In genomic region chr7:44081266-44081748, GRCh38 we compare ENCODE assay signal across 8 cellular contexts. TPM values are rescaled to one million over a fixed set of nuclear protein-coding genes. Genes with fewer than 3 reads are reported as not detected.
DNase-seq lines count a peak whose midpoint lies in the region; ATAC-seq and TF ChIP-seq lines count a peak whose summit lies in the region.

No MANE protein-coding gene starts in this region.

- H3K4me2 ChIP-seq in mammary epithelial cell (ENCODE audit: insufficient read depth, low read depth, low read length): peak overlapping the region; percentile 80

- H3K9ac ChIP-seq in mammary epithelial cell (ENCODE audit: insufficient read depth, low read length): no peak overlapping the region

- in situ Hi-C loops in mammary epithelial cell (cut with MboI; ENCODE audit: low sequenced_read_pairs in 2 of 2): no loop called here

- peaks cover 3% of the 10 kb centered on the region for H3K4me1 ChIP-seq in mammary epithelial cell (ENCODE audit: insufficient read depth, low read length)

- H3K27me3 ChIP-seq in MG63: no peaks in the 10 kb centered on the region
- H3K27me3 ChIP-seq in mammary epithelial cell (ENCODE audit: insufficient read depth, low read length): no peaks in the 10 kb centered on the region

- H2AFZ ChIP-seq in mammary epithelial cell (ENCODE audit: low read depth, low read length): no peak overlapping the region

- H3K4me3 Mint-ChIP-seq in natural killer cell treated with Interleukin-12 subunit alpha and Interleukin-12 subunit beta and Interleukin-15 and Interleukin-18, amount 100 ng/mL, for 72 hours: peak overlapping the region; percentile 94

- DNase-seq in CD1c-positive myeloid dendritic cell (ENCODE audit: extremely low spot score): peak; percentile 7
- no peak for DNase-seq in MG63
- DNase-seq in mammary epithelial cell: no peak
- peak; percentile 47 for DNase-seq in natural killer cell treated with Interleukin-12 subunit alpha and Interleukin-12 subunit beta and Interleukin-15 and Interleukin-18, amount 100 ng/mL, for 72 hours (ENCODE audit: low spot score)
- no peak for DNase-seq in inferior parietal cortex (ENCODE audit: extremely low spot score)
- DNase-seq in NCI-H2107 (lab: John Stamatoyannopoulos, UW): no peak
- DNase-seq in head of caudate nucleus: no peak

- H3K9me3 ChIP-seq in MG63 (no peaks in the 10 kb centered on the region), mammary epithelial cell (replicated peaks; ENCODE audit: insufficient read depth, low read length) (no peaks in the 10 kb centered on the region)

- peak overlapping the region; percentile 90 to 93 for H3K27ac Mint-ChIP-seq in natural killer cell treated with Interleukin-12 subunit alpha and Interleukin-12 subunit beta and Interleukin-15 and Interleukin-18, amount 100 ng/mL, for 72 hours

- BruUV-seq in mammary epithelial cell (replicated peaks; lab: Mats Ljungman, UMichigan): no TSS peak

- H3K27ac ChIP-seq in mammary epithelial cell (ENCODE audit: insufficient read depth, low read depth, low read length): no peak overlapping the region

- peaks cover 34 to 39% of the 10 kb centered on the region in 2 donors for H3K4me1 Mint-ChIP-seq in natural killer cell treated with Interleukin-12 subunit alpha and Interleukin-12 subunit beta and Interleukin-15 and Interleukin-18, amount 100 ng/mL, for 72 hours (ENCODE audit: low read depth in 2 of 2)

- no peak for TF ChIP-seq CTCF in mammary epithelial cell (conservative IDR thresholded peaks at IDR 0.05 in 1 of 2, IDR thresholded peaks at IDR 0.05 in 1 of 2; ENCODE audit: extremely low read depth in 1 of 2, insufficient read depth in 1 of 2, low read depth in 1 of 2, low read length in 2 of 2)

- WGBS in mammary epithelial cell (ENCODE audit: low coverage, missing lambda C conversion rate): 68% methylated on average over 8 of the region's 9 CpGs

- dilution Hi-C loops in mammary epithelial cell (cut with HindIII; ENCODE audit: low sequenced_read_pairs): no loop called here

- peaks cover 26% of the 10 kb centered on the region for H3K36me3 ChIP-seq in MG63
- peaks cover 4% of the 10 kb centered on the region for H3K36me3 ChIP-seq in mammary epithelial cell (ENCODE audit: insufficient read depth, low read length)

- ATAC-seq in natural killer cell treated with Interleukin-12 subunit alpha and Interleukin-12 subunit beta and Interleukin-15 and Interleukin-18, amount 100 ng/mL, for 72 hours: no peak
- no peak for ATAC-seq in GM21576 (IDR thresholded peaks at IDR 0.05; ENCODE audit: unreplicated experiment)

- no peaks in the 10 kb centered on the region for H4K20me1 ChIP-seq in mammary epithelial cell (ENCODE audit: insufficient read depth, low read length)

- H3K27me3 Mint-ChIP-seq in natural killer cell treated with Interleukin-12 subunit alpha and Interleukin-12 subunit beta and Interleukin-15 and Interleukin-18, amount 100 ng/mL, for 72 hours: no peaks in the 10 kb centered on the region

- H3K36me3 Mint-ChIP-seq in natural killer cell treated with Interleukin-12 subunit alpha and Interleukin-12 subunit beta and Interleukin-15 and Interleukin-18, amount 100 ng/mL, for 72 hours: peaks cover 12% of the 10 kb centered on the region

- H3K4me3 ChIP-seq in MG63 (peak overlapping the region; percentile 99), mammary epithelial cell (replicated peaks in 1 of 3; ENCODE audit: insufficient read depth in 1 of 3, low read depth in 2 of 3, low read length in 3 of 3) (peak overlapping the region; percentile 57 to 94 (median 71))

- H3K79me2 ChIP-seq in mammary epithelial cell (ENCODE audit: insufficient read depth, low read length): peaks cover 8% of the 10 kb centered on the region

- CTCF ChIA-PET in mammary epithelial cell (lab: Charles Lee; ENCODE audit: low non-redundant PET): no interaction called here

- intact Hi-C loops in mammary epithelial cell (cut with micrococcal nuclease) (loop anchor here (5.0 kb wide), 1 partner anchor 226 kb away; no protein-coding TSS in a partner anchor), head of caudate nucleus (cut with DNase I) (loop anchor here (5.0 kb wide), 1 partner anchor 36 kb away; no protein-coding TSS in a partner anchor)

- no peaks in the 10 kb centered on the region for H3K9me3 Mint-ChIP-seq in natural killer cell treated with Interleukin-12 subunit alpha and Interleukin-12 subunit beta and Interleukin-15 and Interleukin-18, amount 100 ng/mL, for 72 hours

RNA-seq across cellular contexts. Expression of gene POLM, which starts 1.0 kb away (rescaled TPM):
- 9.4 and 10.8 TPM in 2 replicates for total RNA-seq in MG63 (2014; rRNA removed; shearing (Covaris generic); ENCODE audit: low replicate concordance)
- total RNA-seq in mammary epithelial cell: 10 to 100 TPM; 11.8 to 18.7 TPM
- polyA plus RNA-seq in mammary epithelial cell: 5.3 TPM
- 4.8 TPM for polyA minus RNA-seq in mammary epithelial cell
- 10 to 100 TPM; 25.9 to 66.9 TPM for total RNA-seq in natural killer cell treated with Interleukin-12 subunit alpha and Interleukin-12 subunit beta and Interleukin-15 and Interleukin-18, amount 100 ng/mL, for 72 hours

RNA-seq across cellular contexts. Expression of gene PGAM2, which starts 15.9 kb away (rescaled TPM):
- total RNA-seq in MG63 (2014; rRNA removed; shearing (Covaris generic); ENCODE audit: low replicate concordance): not detected in 2 replicates
- not detected for total RNA-seq in mammary epithelial cell
- polyA plus RNA-seq in mammary epithelial cell: not detected
- polyA minus RNA-seq in mammary epithelial cell: not detected
- total RNA-seq in natural killer cell treated with Interleukin-12 subunit alpha and Interleukin-12 subunit beta and Interleukin-15 and Interleukin-18, amount 100 ng/mL, for 72 hours: not detected

RNA-seq across cellular contexts. Expression of gene AEBP1, which starts 22.8 kb away (rescaled TPM):
- 36.8 and 45.8 TPM in 2 replicates for total RNA-seq in MG63 (2014; rRNA removed; shearing (Covaris generic); ENCODE audit: low replicate concordance)
- total RNA-seq in mammary epithelial cell: 10 to 100 TPM in 1 of 2 donors, under 1 TPM in 1; 0.24 to 16.7 TPM
- 0.06 TPM for polyA plus RNA-seq in mammary epithelial cell
- polyA minus RNA-seq in mammary epithelial cell: 5.3 TPM
- 1 to 10 TPM; 1.0 to 2.4 TPM for total RNA-seq in natural killer cell treated with Interleukin-12 subunit alpha and Interleukin-12 subunit beta and Interleukin-15 and Interleukin-18, amount 100 ng/mL, for 72 hours

RNA-seq across cellular contexts. Expression of gene DBNL, which starts 36.8 kb away (rescaled TPM):
- 103 and 166 TPM in 2 replicates for total RNA-seq in MG63 (2014; rRNA removed; shearing (Covaris generic); ENCODE audit: low replicate concordance)
- total RNA-seq in mammary epithelial cell: 10 to 100 TPM; 89.1 to 90.9 TPM
- polyA plus RNA-seq in mammary epithelial cell: 130 TPM
- polyA minus RNA-seq in mammary epithelial cell: 96.7 TPM
- 100 to 1,000 TPM; 173 to 202 TPM for total RNA-seq in natural killer cell treated with Interleukin-12 subunit alpha and Interleukin-12 subunit beta and Interleukin-15 and Interleukin-18, amount 100 ng/mL, for 72 hours

RNA-seq across cellular contexts. Expression of gene POLD2, which starts 42.0 kb away (rescaled TPM):
- total RNA-seq in MG63 (2014; rRNA removed; shearing (Covaris generic); ENCODE audit: low replicate concordance): 146 and 186 TPM in 2 replicates
- total RNA-seq in mammary epithelial cell: 100 to 1,000 TPM in 1 of 2 donors, 10 to 100 TPM in 1; 72.8 to 144 TPM
- polyA plus RNA-seq in mammary epithelial cell: 187 TPM
- 144 TPM for polyA minus RNA-seq in mammary epithelial cell
- 100 to 1,000 TPM; 101 to 229 TPM for total RNA-seq in natural killer cell treated with Interleukin-12 subunit alpha and Interleukin-12 subunit beta and Interleukin-15 and Interleukin-18, amount 100 ng/mL, for 72 hours

Comparison
In these comparisons a context has a peak if more than half of its experiments do, and no peak if none do; other contexts are left out.
1. DNase-seq: peak in CD1c-positive myeloid dendritic cell (single experiment) and natural killer cell treated with Interleukin-12 subunit alpha and Interleukin-12 subunit beta and Interleukin-15 and Interleukin-18, amount 100 ng/mL, for 72 hours (single experiment); none in MG63 (single experiment), mammary epithelial cell (single experiment), inferior parietal cortex (single experiment), NCI-H2107 (single experiment) and head of caudate nucleus (0 of 42).